In the genomic region with DNA sequence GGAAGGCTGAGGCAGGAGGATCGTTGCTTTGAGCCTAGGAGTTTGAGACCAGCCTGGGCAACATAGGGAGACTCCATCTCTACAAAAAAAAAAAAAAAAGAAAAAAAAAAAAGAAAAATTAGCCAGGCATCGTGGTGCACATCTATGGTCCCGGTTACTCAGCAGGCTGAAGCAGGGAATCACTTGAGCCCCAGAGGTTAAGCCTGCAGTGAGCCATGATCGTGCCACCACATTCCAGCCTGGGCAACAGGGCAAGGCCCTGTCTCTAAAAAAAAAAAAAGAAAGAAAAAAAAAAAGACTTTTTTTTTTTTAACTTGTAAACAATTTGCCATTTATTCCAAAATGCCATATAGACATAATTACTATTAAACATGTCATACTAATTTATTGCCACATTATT, we compare ENCODE assay signal across 2 cellular contexts.
A peak's percentile ranks its signal among the peaks of the same experiment; 100 is the strongest.
TF ChIP-seq lines count a peak whose summit lies in the region.

No MANE protein-coding gene starts in this region.

TF ChIP-seq in HEK293, 187 proteins besides CTCF, POLR2A, EP300 and RAD21 (continued from another document):
- TF ChIP-seq, protein P1, sequence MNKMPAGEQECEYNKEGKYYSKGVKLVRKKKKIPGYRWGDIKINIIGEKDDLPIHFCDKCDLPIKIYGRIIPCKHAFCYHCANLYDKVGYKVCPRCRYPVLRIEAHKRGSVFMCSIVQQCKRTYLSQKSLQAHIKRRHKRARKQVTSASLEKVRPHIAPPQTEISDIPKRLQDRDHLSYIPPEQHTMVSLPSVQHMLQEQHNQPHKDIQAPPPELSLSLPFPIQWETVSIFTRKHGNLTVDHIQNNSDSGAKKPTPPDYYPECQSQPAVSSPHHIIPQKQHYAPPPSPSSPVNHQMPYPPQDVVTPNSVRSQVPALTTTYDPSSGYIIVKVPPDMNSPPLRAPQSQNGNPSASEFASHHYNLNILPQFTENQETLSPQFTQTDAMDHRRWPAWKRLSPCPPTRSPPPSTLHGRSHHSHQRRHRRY (tag by site-specific recombination; IDR thresholded peaks at IDR 0.05) = no peak
- TF ChIP-seq ZFP37 (tag by site-specific recombination; IDR thresholded peaks at IDR 0.05) (no peak), ZNF707 (tag by site-specific recombination; IDR thresholded peaks at IDR 0.05) (no peak)
- TF ChIP-seq, protein P2, sequence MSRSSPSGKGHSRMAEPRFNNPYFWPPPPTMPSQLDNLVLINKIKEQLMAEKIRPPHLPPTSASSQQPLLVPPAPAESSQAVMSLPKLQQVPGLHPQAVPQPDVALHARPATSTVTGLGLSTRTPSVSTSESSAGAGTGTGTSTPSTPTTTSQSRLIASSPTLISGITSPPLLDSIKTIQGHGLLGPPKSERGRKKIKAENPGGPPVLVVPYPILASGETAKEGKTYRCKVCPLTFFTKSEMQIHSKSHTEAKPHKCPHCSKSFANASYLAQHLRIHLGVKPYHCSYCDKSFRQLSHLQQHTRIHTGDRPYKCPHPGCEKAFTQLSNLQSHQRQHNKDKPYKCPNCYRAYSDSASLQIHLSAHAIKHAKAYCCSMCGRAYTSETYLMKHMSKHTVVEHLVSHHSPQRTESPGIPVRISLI (tag by site-specific recombination; IDR thresholded peaks at IDR 0.05) = peak; percentile 55; the same call in 1 of the 2 replicates
- TF ChIP-seq, protein P3, sequence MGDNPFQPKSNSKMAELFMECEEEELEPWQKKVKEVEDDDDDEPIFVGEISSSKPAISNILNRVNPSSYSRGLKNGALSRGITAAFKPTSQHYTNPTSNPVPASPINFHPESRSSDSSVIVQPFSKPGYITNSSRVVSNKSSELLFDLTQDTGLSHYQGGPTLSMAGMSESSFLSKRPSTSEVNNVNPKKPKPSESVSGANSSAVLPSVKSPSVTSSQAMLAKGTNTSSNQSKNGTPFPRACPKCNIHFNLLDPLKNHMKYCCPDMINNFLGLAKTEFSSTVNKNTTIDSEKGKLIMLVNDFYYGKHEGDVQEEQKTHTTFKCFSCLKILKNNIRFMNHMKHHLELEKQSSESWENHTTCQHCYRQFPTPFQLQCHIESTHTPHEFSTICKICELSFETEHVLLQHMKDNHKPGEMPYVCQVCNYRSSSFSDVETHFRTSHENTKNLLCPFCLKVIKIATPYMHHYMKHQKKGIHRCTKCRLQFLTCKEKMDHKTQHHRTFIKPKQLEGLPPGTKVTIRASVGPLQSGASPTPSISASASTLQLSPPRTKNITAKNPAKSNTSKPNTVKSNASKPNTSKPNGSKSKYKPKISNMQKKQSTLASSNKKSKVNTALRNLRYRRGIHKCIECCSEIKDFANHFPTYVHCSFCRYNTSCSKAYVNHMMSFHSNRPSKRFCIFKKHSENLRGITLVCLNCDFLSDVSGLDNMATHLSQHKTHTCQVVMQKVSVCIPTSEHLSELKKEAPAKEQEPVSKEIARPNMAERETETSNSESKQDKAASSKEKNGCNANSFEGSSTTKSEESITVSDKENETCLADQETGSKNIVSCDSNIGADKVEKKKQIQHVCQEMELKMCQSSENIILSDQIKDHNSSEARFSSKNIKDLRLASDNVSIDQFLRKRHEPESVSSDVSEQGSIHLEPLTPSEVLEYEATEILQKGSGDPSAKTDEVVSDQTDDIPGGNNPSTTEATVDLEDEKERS (tag by site-specific recombination; IDR thresholded peaks at IDR 0.05) = no peak

TF ChIP-seq in K562, 482 proteins besides CTCF, POLR2A, EP300 and RAD21 (continued from another document):
- TF ChIP-seq, protein P4, sequence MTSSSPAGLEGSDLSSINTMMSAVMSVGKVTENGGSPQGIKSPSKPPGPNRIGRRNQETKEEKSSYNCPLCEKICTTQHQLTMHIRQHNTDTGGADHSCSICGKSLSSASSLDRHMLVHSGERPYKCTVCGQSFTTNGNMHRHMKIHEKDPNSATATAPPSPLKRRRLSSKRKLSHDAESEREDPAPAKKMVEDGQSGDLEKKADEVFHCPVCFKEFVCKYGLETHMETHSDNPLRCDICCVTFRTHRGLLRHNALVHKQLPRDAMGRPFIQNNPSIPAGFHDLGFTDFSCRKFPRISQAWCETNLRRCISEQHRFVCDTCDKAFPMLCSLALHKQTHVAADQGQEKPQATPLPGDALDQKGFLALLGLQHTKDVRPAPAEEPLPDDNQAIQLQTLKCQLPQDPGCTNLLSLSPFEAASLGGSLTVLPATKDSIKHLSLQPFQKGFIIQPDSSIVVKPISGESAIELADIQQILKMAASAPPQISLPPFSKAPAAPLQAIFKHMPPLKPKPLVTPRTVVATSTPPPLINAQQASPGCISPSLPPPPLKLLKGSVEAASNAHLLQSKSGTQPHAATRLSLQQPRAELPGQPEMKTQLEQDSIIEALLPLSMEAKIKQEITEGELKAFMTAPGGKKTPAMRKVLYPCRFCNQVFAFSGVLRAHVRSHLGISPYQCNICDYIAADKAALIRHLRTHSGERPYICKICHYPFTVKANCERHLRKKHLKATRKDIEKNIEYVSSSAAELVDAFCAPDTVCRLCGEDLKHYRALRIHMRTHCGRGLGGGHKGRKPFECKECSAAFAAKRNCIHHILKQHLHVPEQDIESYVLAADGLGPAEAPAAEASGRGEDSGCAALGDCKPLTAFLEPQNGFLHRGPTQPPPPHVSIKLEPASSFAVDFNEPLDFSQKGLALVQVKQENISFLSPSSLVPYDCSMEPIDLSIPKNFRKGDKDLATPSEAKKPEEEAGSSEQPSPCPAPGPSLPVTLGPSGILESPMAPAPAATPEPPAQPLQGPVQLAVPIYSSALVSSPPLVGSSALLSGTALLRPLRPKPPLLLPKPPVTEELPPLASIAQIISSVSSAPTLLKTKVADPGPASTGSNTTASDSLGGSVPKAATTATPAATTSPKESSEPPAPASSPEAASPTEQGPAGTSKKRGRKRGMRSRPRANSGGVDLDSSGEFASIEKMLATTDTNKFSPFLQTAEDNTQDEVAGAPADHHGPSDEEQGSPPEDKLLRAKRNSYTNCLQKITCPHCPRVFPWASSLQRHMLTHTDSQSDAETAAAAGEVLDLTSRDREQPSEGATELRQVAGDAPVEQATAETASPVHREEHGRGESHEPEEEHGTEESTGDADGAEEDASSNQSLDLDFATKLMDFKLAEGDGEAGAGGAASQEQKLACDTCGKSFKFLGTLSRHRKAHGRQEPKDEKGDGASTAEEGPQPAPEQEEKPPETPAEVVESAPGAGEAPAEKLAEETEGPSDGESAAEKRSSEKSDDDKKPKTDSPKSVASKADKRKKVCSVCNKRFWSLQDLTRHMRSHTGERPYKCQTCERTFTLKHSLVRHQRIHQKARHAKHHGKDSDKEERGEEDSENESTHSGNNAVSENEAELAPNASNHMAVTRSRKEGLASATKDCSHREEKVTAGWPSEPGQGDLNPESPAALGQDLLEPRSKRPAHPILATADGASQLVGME (CRISPR knock-in tag; IDR thresholded peaks at IDR 0.05) = no peak
- TF ChIP-seq ZNF584 (CRISPR knock-in tag; IDR thresholded peaks at IDR 0.05; ENCODE audit: low read depth) = no peak
- TF ChIP-seq, protein P5, sequence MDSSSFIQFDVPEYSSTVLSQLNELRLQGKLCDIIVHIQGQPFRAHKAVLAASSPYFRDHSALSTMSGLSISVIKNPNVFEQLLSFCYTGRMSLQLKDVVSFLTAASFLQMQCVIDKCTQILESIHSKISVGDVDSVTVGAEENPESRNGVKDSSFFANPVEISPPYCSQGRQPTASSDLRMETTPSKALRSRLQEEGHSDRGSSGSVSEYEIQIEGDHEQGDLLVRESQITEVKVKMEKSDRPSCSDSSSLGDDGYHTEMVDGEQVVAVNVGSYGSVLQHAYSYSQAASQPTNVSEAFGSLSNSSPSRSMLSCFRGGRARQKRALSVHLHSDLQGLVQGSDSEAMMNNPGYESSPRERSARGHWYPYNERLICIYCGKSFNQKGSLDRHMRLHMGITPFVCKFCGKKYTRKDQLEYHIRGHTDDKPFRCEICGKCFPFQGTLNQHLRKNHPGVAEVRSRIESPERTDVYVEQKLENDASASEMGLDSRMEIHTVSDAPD (CRISPR knock-in tag; IDR thresholded peaks at IDR 0.05) = no peak
- TF ChIP-seq CBX5 (IDR thresholded peaks at IDR 0.05; ENCODE audit: borderline replicate concordance, low read depth) = no peak
- no peak for TF ChIP-seq RBM34 (IDR thresholded peaks at IDR 0.05; ENCODE audit: borderline replicate concordance, insufficient read depth, low read length)
- no peak for TF ChIP-seq YY1 (IDR thresholded peaks at IDR 0.05; ENCODE audit: borderline replicate concordance in 1 of 3, control insufficient read depth in 1 of 3, extremely low read depth in 1 of 3, insufficient read depth in 3 of 3, insufficient read length in 1 of 3, insufficient replicate concordance in 2 of 3, low read depth in 1 of 3, low read length in 2 of 3)
- no peak for TF ChIP-seq TCF7L2 (IDR thresholded peaks at IDR 0.05; ENCODE audit: low read depth, low read length)
- no peak for TF ChIP-seq CCNT2 (IDR thresholded peaks at IDR 0.05; ENCODE audit: borderline replicate concordance, extremely low read depth, insufficient read length, low read depth, low read length)
- TF ChIP-seq ZNF785 (CRISPR knock-in tag; IDR thresholded peaks at IDR 0.05) = no peak
- TF ChIP-seq BRF1 (IDR thresholded peaks at IDR 0.05; ENCODE audit: borderline replicate concordance, extremely low read depth, insufficient read length) = no peak
- no peak for TF ChIP-seq SAFB2 (IDR thresholded peaks at IDR 0.05; ENCODE audit: borderline replicate concordance, low read depth, low read length, severe bottlenecking)
- no peak for TF ChIP-seq NFIC (IDR thresholded peaks at IDR 0.05)
- peak; percentile 23; the same call in 1 of the 2 replicates for TF ChIP-seq ZFX (CRISPR knock-in tag; IDR thresholded peaks at IDR 0.05)
- TF ChIP-seq ZNF589 (CRISPR knock-in tag; IDR thresholded peaks at IDR 0.05; ENCODE audit: low read depth) = no peak
- TF ChIP-seq, protein P6, sequence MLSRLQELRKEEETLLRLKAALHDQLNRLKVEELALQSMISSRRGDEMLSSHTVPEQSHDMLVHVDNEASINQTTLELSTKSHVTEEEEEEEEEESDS (CRISPR knock-in tag; IDR thresholded peaks at IDR 0.05) = no peak
- TF ChIP-seq CHD4 (IDR thresholded peaks at IDR 0.05; ENCODE audit: insufficient read depth, insufficient replicate concordance, low read depth, low read length, poor library complexity, severe bottlenecking) = no peak
- TF ChIP-seq RHOXF2B (CRISPR knock-in tag; conservative IDR thresholded peaks at IDR 0.05) = no peak
- TF ChIP-seq ZNF384 (IDR thresholded peaks at IDR 0.05; ENCODE audit: low read depth, low read length) = 0 out of 2 replicates have a peak, but pooled peaks have one; percentile 19
- no peak for TF ChIP-seq HDAC8 (tag; IDR thresholded peaks at IDR 0.05)
- TF ChIP-seq KLF10 (CRISPR knock-in tag; IDR thresholded peaks at IDR 0.05) = no peak
- no peak for TF ChIP-seq ZFP36 (IDR thresholded peaks at IDR 0.05; ENCODE audit: low read depth, low read length, partially characterized antibody)
- TF ChIP-seq, protein P7, sequence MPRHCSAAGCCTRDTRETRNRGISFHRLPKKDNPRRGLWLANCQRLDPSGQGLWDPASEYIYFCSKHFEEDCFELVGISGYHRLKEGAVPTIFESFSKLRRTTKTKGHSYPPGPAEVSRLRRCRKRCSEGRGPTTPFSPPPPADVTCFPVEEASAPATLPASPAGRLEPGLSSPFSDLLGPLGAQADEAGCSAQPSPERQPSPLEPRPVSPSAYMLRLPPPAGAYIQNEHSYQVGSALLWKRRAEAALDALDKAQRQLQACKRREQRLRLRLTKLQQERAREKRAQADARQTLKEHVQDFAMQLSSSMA (CRISPR knock-in tag; IDR thresholded peaks at IDR 0.05) = no peak
- TF ChIP-seq DIDO1 (tag; IDR thresholded peaks at IDR 0.05; ENCODE audit: low read depth) = no peak
- TF ChIP-seq, protein P8, sequence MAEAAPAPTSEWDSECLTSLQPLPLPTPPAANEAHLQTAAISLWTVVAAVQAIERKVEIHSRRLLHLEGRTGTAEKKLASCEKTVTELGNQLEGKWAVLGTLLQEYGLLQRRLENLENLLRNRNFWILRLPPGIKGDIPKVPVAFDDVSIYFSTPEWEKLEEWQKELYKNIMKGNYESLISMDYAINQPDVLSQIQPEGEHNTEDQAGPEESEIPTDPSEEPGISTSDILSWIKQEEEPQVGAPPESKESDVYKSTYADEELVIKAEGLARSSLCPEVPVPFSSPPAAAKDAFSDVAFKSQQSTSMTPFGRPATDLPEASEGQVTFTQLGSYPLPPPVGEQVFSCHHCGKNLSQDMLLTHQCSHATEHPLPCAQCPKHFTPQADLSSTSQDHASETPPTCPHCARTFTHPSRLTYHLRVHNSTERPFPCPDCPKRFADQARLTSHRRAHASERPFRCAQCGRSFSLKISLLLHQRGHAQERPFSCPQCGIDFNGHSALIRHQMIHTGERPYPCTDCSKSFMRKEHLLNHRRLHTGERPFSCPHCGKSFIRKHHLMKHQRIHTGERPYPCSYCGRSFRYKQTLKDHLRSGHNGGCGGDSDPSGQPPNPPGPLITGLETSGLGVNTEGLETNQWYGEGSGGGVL (CRISPR knock-in tag; IDR thresholded peaks at IDR 0.05) = no peak
- no peak for TF ChIP-seq SREBF2 (CRISPR knock-in tag; IDR thresholded peaks at IDR 0.05)
- TF ChIP-seq FOXJ2 (tag; IDR thresholded peaks at IDR 0.05) = no peak
- peak; percentile 75 for TF ChIP-seq ZNF316 (IDR thresholded peaks at IDR 0.05)
- no peak for TF ChIP-seq ZNF23 (CRISPR knock-in tag; IDR thresholded peaks at IDR 0.05)
